10 cellular contexts compared by ENCODE assay signal in genomic region chr18:10353791-10354190, GRCh38.
DNase-seq lines count a peak whose midpoint lies in the region; ATAC-seq and TF ChIP-seq lines count a peak whose summit lies in the region.
"Had no signal": no experiment of that assay in that cellular context is flagged by ENCODE, and none has a peak within 500 bp of the region (broad histone marks: within the 10 kb centered on the region; RNA-seq: fewer than 3 reads in every experiment).

No MANE protein-coding gene starts in this region.

- H3K36me3 Mint-ChIP-seq in natural killer cell treated with Interleukin-12 subunit alpha and Interleukin-12 subunit beta and Interleukin-15 and Interleukin-18, amount 100 ng/mL, for 72 hours: peaks cover 9% of the 10 kb centered on the region

- WGBS in GM23248 (ENCODE audit: low coverage in 1 of 2, low lambda C conversion rate in 2 of 2, missing lambda C conversion rate in 2 of 2), 2 experiments: 19 to 35% methylated on average over 2 of the region's 2 CpGs
- 61 to 79% (median 73%) methylated on average over 2 of the region's 2 CpGs for WGBS in heart left ventricle, 4 donors
- 65 to 84% (median 78%) methylated on average over 2 of the region's 2 CpGs for WGBS in stomach, 5 donors

- H3K9me3 Mint-ChIP-seq in natural killer cell treated with Interleukin-12 subunit alpha and Interleukin-12 subunit beta and Interleukin-15 and Interleukin-18, amount 100 ng/mL, for 72 hours: peaks cover 15% of the 10 kb centered on the region

- peaks cover 0 to 13% of the 10 kb centered on the region in 2 donors for H3K27me3 Mint-ChIP-seq in natural killer cell treated with Interleukin-12 subunit alpha and Interleukin-12 subunit beta and Interleukin-15 and Interleukin-18, amount 100 ng/mL, for 72 hours
- H3K27me3 Mint-ChIP-seq: activated CD4-positive, alpha-beta T cell treated with anti-CD3 and anti-CD28 coated beads, Interleukin-2, amount 10 ng/mL, durations not matched to agents 7 days and 5 days had no signal

- no peak for TF ChIP-seq CTCF in astrocyte of the cerebellum (IDR thresholded peaks at IDR 0.05; ENCODE audit: low read depth, low read length, missing control alignments)
- no peak for TF ChIP-seq CTCF in heart left ventricle (IDR thresholded peaks at IDR 0.05)
- TF ChIP-seq CTCF in stomach (IDR thresholded peaks at IDR 0.05): no peak

- peak overlapping the region; percentile 17; the same call in 1 of the 2 replicates for H3K4me3 ChIP-seq in GM23248
- no peak overlapping the region for H3K4me3 ChIP-seq in astrocyte of the cerebellum (ENCODE audit: low read depth, low read length)
- no peak overlapping the region for H3K4me3 ChIP-seq in heart left ventricle
- no peak overlapping the region for H3K4me3 ChIP-seq in stomach

- H3K4me1 ChIP-seq in GM23248 (ENCODE audit: insufficient read depth) (peaks cover 15% of the 10 kb centered on the region), heart left ventricle (peaks cover 0 to 35% (median 16%) of the 10 kb centered on the region in 12 donors), stomach (peaks cover 6 to 21% (median 14%) of the 10 kb centered on the region in 4 donors)

- H3K9me2 ChIP-seq in GM23248 (ENCODE audit: insufficient read depth): no peaks in the 10 kb centered on the region

- no peak overlapping the region for H2AFZ ChIP-seq in GM23248

- no peak overlapping the region for H3K27ac Mint-ChIP-seq in natural killer cell treated with Interleukin-12 subunit alpha and Interleukin-12 subunit beta and Interleukin-15 and Interleukin-18, amount 100 ng/mL, for 72 hours
- H3K27ac Mint-ChIP-seq: activated CD4-positive, alpha-beta T cell treated with anti-CD3 and anti-CD28 coated beads, Interleukin-2, amount 10 ng/mL, durations not matched to agents 7 days and 5 days had no signal

- H3F3A ChIP-seq in GM23248 (ENCODE audit: insufficient read depth): peaks cover 20% of the 10 kb centered on the region

- H3K27ac ChIP-seq in GM23248 (no peak overlapping the region), heart left ventricle (peak overlapping the region in 11 of 12 donors; percentile 18 to 85 (median 51)), stomach (peak overlapping the region in 4 of 5 donors; percentile 27 to 65 (median 56))

- H4K20me1 ChIP-seq in GM23248 (ENCODE audit: insufficient read depth): no peaks in the 10 kb centered on the region

- H3K4me3 Mint-ChIP-seq in natural killer cell treated with Interleukin-12 subunit alpha and Interleukin-12 subunit beta and Interleukin-15 and Interleukin-18, amount 100 ng/mL, for 72 hours: no peak overlapping the region
- H3K4me3 Mint-ChIP-seq: activated CD4-positive, alpha-beta T cell treated with anti-CD3 and anti-CD28 coated beads, Interleukin-2, amount 10 ng/mL, durations not matched to agents 7 days and 5 days had no signal

- in situ Hi-C loops in GM23248 (cut with MboI) (no loop called here), astrocyte of the cerebellum (cut with HindIII; ENCODE audit: low sequenced_read_pairs) (no loop called here)

- peak overlapping the region; percentile 58 for H3K4me2 ChIP-seq in GM23248 (ENCODE audit: unreplicated experiment)

- TF ChIP-seq POLR2A in heart left ventricle (IDR thresholded peaks at IDR 0.05) (no peak), stomach (IDR thresholded peaks at IDR 0.05) (no peak)

- peak; percentile 82 for DNase-seq in GM23248
- peak; percentile 60 for DNase-seq in astrocyte of the cerebellum (ENCODE audit: low read depth)
- no peak for DNase-seq in heart left ventricle
- no peak for DNase-seq in stomach
- no peak for DNase-seq in retina
- no peak for DNase-seq in natural killer cell treated with Interleukin-12 subunit alpha and Interleukin-12 subunit beta and Interleukin-15 and Interleukin-18, amount 100 ng/mL, for 72 hours (ENCODE audit: low spot score)
- DNase-seq in stimulated activated CD4-positive, alpha-beta T cell treated with anti-CD3 and anti-CD28 coated beads, Interleukin-1b, Interleukin-23, amount 100 ng/mL, for 48 hours: no peak
- DNase-seq: activated CD4-positive, alpha-beta T cell treated with anti-CD3 and anti-CD28 coated beads, Interleukin-2, amount 10 ng/mL, durations not matched to agents 7 days and 5 days; MM.1S had no signal

- H3K36me3 ChIP-seq in GM23248 (ENCODE audit: low read depth): no peaks in the 10 kb centered on the region
- no peaks in the 10 kb centered on the region for H3K36me3 ChIP-seq in heart left ventricle
- H3K36me3 ChIP-seq in stomach: no peaks in the 10 kb centered on the region

- ATAC-seq in heart left ventricle: peak; percentile 59 to 75 (median 72)
- no peak for ATAC-seq in natural killer cell treated with Interleukin-12 subunit alpha and Interleukin-12 subunit beta and Interleukin-15 and Interleukin-18, amount 100 ng/mL, for 72 hours
- ATAC-seq in HG03196 (IDR thresholded peaks at IDR 0.05; ENCODE audit: unreplicated experiment): no peak

- no peak for TF ChIP-seq EP300 in stomach (IDR thresholded peaks at IDR 0.05)

- intact Hi-C loops in heart left ventricle (cut with DNase I): no loop called here
- intact Hi-C loops in stomach (cut with DNase I; ENCODE audit: low total_unique reads): no loop called here

- no peaks in the 10 kb centered on the region for H3K79me2 ChIP-seq in GM23248 (ENCODE audit: insufficient read depth)

- no peaks in the 10 kb centered on the region for H3K4me1 Mint-ChIP-seq in natural killer cell treated with Interleukin-12 subunit alpha and Interleukin-12 subunit beta and Interleukin-15 and Interleukin-18, amount 100 ng/mL, for 72 hours (ENCODE audit: low read depth in 2 of 2)
- H3K4me1 Mint-ChIP-seq: activated CD4-positive, alpha-beta T cell treated with anti-CD3 and anti-CD28 coated beads, Interleukin-2, amount 10 ng/mL, durations not matched to agents 7 days and 5 days had no signal

- H3K27me3 ChIP-seq in GM23248 (replicated peaks; ENCODE audit: insufficient read depth) (no peaks in the 10 kb centered on the region), heart left ventricle (no peaks in the 10 kb centered on the region), stomach (no peaks in the 10 kb centered on the region)

- no peak overlapping the region for H3K9ac ChIP-seq in GM23248

- no peaks in the 10 kb centered on the region for H3K9me3 ChIP-seq in GM23248 (ENCODE audit: low read depth)
- H3K9me3 ChIP-seq in heart left ventricle: peaks cover 0 to 9% (median 0%) of the 10 kb centered on the region in 12 donors
- peaks cover 0 to 5% (median 0%) of the 10 kb centered on the region in 4 donors for H3K9me3 ChIP-seq in stomach

Comparison
In these comparisons a context has a peak if more than half of its experiments do, and no peak if none do; other contexts are left out.
1. DNase-seq: peak in GM23248 (single experiment) and astrocyte of the cerebellum (single experiment); none in heart left ventricle (0 of 5), stomach (single experiment), retina (single experiment), natural killer cell treated with Interleukin-12 subunit alpha and Interleukin-12 subunit beta and Interleukin-15 and Interleukin-18, amount 100 ng/mL, for 72 hours (single experiment) and stimulated activated CD4-positive, alpha-beta T cell treated with anti-CD3 and anti-CD28 coated beads, Interleukin-1b, Interleukin-23, amount 100 ng/mL, for 48 hours (single experiment).
2. ATAC-seq: peak in heart left ventricle (4 of 4); none in natural killer cell treated with Interleukin-12 subunit alpha and Interleukin-12 subunit beta and Interleukin-15 and Interleukin-18, amount 100 ng/mL, for 72 hours (0 of 2) and HG03196 (single experiment).